22 cellular contexts compared by ENCODE assay signal in genomic region chr2:20008703-20009102, GRCh38. TPM values are rescaled to one million over a fixed set of nuclear protein-coding genes. Genes with fewer than 3 reads are reported as not detected.
A peak's percentile ranks its signal among the peaks of the same experiment; 100 is the strongest.
DNase-seq lines count a peak whose midpoint lies in the region; TF ChIP-seq lines count a peak whose summit lies in the region.
"Had no signal": no experiment of that assay in that cellular context is flagged by ENCODE, and none has a peak within 500 bp of the region (broad histone marks: within the 10 kb centered on the region; RNA-seq: fewer than 3 reads in every experiment).

No MANE protein-coding gene starts in this region.

- H3K14ac ChIP-seq in mesenchymal stem cell (ENCODE audit: low read length in 2 of 2) = no peak overlapping the region

- H3K36me3 ChIP-seq in mesenchymal stem cell (ENCODE audit: control insufficient read depth in 1 of 2, insufficient read depth in 2 of 2, low read depth in 1 of 2, low read length in 2 of 2) = no peaks in the 10 kb centered on the region
- H3K36me3 ChIP-seq: BLaER1 had no signal

- no peak overlapping the region for H2AFZ ChIP-seq in mesenchymal stem cell (ENCODE audit: low read depth, low read length)
- H2AFZ ChIP-seq: GM23248 had no signal

- H2AK5ac ChIP-seq in mesenchymal stem cell (ENCODE audit: low read length, severe bottlenecking) = no peak overlapping the region

- no peak overlapping the region for H3K27ac ChIP-seq in mesenchymal stem cell (ENCODE audit: low read length, poor library complexity, severe bottlenecking)
- H3K27ac ChIP-seq: BLaER1, GM23248, RWPE1 had no signal

- DNase-seq in DMS53 (lab: John Stamatoyannopoulos, UW) (peak; percentile 71), LNCaP clone FGC (ENCODE audit: low read depth) (peak; percentile 40), epithelial cell of esophagus (ENCODE audit: low read depth) (peak; percentile 40), mesenchymal stem cell (peak; percentile 42), GM19240 (ENCODE audit: insufficient read length, low spot score) (no peak)
- DNase-seq in stimulated activated naive CD4-positive, alpha-beta T cell (lab: John Stamatoyannopoulos, UW) = no peak
- no peak for DNase-seq in activated CD8-positive, alpha-beta memory T cell treated with anti-CD3 and anti-CD28 coated beads for 24 hours
- DNase-seq: ACHN; Caco-2; CD4-positive, alpha-beta T cell; GM23248; H9; HFFc6; KG1; NCI-H1092 treated with DMSO at 0.1 percent for 48 hours; NCI-H1436 treated with DMSO at 0.1 percent for 48 hours; NCI-H2029; NCI-H226; NCI-H524; SHP77 treated with DMSO at 0.1 percent for 48 hours had no signal

- no peak for TF ChIP-seq CTCF in LNCaP clone FGC (IDR thresholded peaks at IDR 0.05; ENCODE audit: control insufficient read depth, extremely low read depth, insufficient read depth)
- TF ChIP-seq CTCF in epithelial cell of esophagus (IDR thresholded peaks at IDR 0.05; ENCODE audit: insufficient read depth, low read depth, low read length, missing control alignments) = no peak

- no peaks in the 10 kb centered on the region for H3K9me3 ChIP-seq in mesenchymal stem cell (ENCODE audit: control insufficient read depth, low read length)
- H3K9me3 ChIP-seq: Caco-2 had no signal

- no peak overlapping the region for H4K91ac ChIP-seq in mesenchymal stem cell (ENCODE audit: low read length)

- peaks cover 9% of the 10 kb centered on the region for H3K4me1 ChIP-seq in mesenchymal stem cell (ENCODE audit: control insufficient read depth, insufficient read depth, low read depth, low read length)

- no peak overlapping the region for H3K4me3 ChIP-seq in LNCaP clone FGC (ENCODE audit: low read depth, low read length)
- H3K4me3 ChIP-seq in epithelial cell of esophagus (ENCODE audit: low read length) = no peak overlapping the region
- H3K4me3 ChIP-seq in mesenchymal stem cell (ENCODE audit: insufficient read depth in 1 of 2, low read depth in 1 of 2, low read length in 2 of 2) = no peak overlapping the region
- H3K4me3 ChIP-seq: BLaER1, GM23248 had no signal

- H2BK12ac ChIP-seq in mesenchymal stem cell (ENCODE audit: low read length in 2 of 2) = no peak overlapping the region

- no peak overlapping the region for H3K18ac ChIP-seq in mesenchymal stem cell (ENCODE audit: low read depth in 1 of 2, low read length in 2 of 2)

- no peak overlapping the region for H2BK5ac ChIP-seq in mesenchymal stem cell (ENCODE audit: low read depth, low read length, poor library complexity, severe bottlenecking)

- no peaks in the 10 kb centered on the region for H3K79me1 ChIP-seq in mesenchymal stem cell (replicated peaks; ENCODE audit: low read length, poor library complexity, severe bottlenecking)

- no peak overlapping the region for H4K8ac ChIP-seq in mesenchymal stem cell (ENCODE audit: low read length)

- H3K27me3 ChIP-seq in mesenchymal stem cell (ENCODE audit: control insufficient read depth in 1 of 2, insufficient read depth in 1 of 2, low read length in 2 of 2) = peaks cover 0 to 22% of the 10 kb centered on the region in 2 experiments

- no peak overlapping the region for H3K4me2 ChIP-seq in mesenchymal stem cell (ENCODE audit: low read length, poor library complexity, severe bottlenecking)
- H3K4me2 ChIP-seq: BLaER1 had no signal

- no peak overlapping the region for H2BK15ac ChIP-seq in mesenchymal stem cell (ENCODE audit: low read depth, poor library complexity, severe bottlenecking)

- H2BK120ac ChIP-seq in mesenchymal stem cell (ENCODE audit: low read depth, low read length) = no peak overlapping the region

- no peak overlapping the region for H3K9ac ChIP-seq in mesenchymal stem cell (ENCODE audit: low read length)
- H3K9ac ChIP-seq: BLaER1, GM23248 had no signal

- no peak overlapping the region for H3K23ac ChIP-seq in mesenchymal stem cell (ENCODE audit: low read length in 2 of 2)

- H3K4ac ChIP-seq in mesenchymal stem cell (ENCODE audit: low read depth in 1 of 2, low read length in 2 of 2) = no peak overlapping the region

- WGBS in mesenchymal stem cell = 71% methylated on average over 5 of the region's 5 CpGs

RNA-seq across cellular contexts. Expression of gene MATN3, which starts 3.8 kb away (rescaled TPM):
- polyA plus RNA-seq in mesenchymal stem cell (2013, experiment 1 of 2) = 7.6 TPM
- polyA plus RNA-seq in mesenchymal stem cell (2013, experiment 2 of 2) = 8.0 TPM

RNA-seq across cellular contexts. Expression of gene WDR35, which starts 18.8 kb away (rescaled TPM):
- 3.7 TPM for polyA plus RNA-seq in mesenchymal stem cell (2013, experiment 1 of 2)
- polyA plus RNA-seq in mesenchymal stem cell (2013, experiment 2 of 2) = 3.7 TPM

RNA-seq across cellular contexts. Expression of gene LAPTM4A, which starts 42.7 kb away (rescaled TPM):
- 425 TPM for polyA plus RNA-seq in mesenchymal stem cell (2013, experiment 1 of 2)
- polyA plus RNA-seq in mesenchymal stem cell (2013, experiment 2 of 2) = 455 TPM

Comparison
In these comparisons a context has a peak if more than half of its experiments do, and no peak if none do; other contexts are left out.
1. DNase-seq: peak in DMS53 (single experiment), LNCaP clone FGC (single experiment), epithelial cell of esophagus (single experiment) and mesenchymal stem cell (single experiment); none in stimulated activated naive CD4-positive, alpha-beta T cell (0 of 6), GM19240 (single experiment) and activated CD8-positive, alpha-beta memory T cell treated with anti-CD3 and anti-CD28 coated beads for 24 hours (single experiment).